ENCODE assay signal across 14 cellular contexts in the genomic region with DNA sequence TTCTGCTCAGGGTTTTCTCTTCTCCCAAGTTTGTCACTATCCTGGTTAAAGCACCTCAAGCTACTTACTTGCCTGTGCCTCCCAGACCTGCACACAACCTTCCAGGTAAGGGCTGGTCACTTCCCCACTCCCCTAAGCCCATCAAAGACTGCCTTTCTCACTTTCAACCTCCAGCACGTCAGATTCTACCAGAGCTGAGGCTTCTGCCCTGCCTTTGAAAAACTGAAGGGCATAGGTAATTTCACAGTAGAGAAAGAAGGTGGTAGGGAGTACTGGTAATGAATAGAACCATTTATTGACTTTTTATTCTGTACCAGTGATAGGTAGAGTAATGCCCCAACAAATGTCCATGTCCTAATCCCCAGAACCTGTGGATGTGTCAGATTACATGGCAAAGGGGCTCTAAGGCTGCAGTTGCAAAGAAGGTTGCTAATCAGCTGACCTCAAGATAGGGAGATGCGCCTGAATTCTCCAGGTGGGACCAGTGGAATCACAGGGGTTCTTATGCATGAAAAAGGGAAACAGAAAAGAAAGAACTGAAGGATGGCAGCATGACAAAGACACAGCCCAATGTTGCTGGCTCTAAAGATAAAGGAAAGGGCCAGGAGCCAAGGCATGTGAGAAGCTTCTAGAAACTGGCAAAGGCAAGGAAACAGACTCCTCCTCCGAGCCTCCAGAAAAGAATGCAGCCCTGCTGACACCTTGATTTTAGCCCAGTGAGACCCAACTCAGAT.
DNase-seq lines count a peak whose midpoint lies in the region; ATAC-seq and TF ChIP-seq lines count a peak whose summit lies in the region.
"Had no signal": no experiment of that assay in that cellular context is flagged by ENCODE, and none has a peak within 500 bp of the region (broad histone marks: within the 10 kb centered on the region; RNA-seq: fewer than 3 reads in every experiment).

No MANE protein-coding gene starts in this region.

- 88% methylated on average over 3 of the region's 3 CpGs for whole genome bisulfite sequencing in thymus

- H3K79me2 ChIP-seq in osteoblast (ENCODE audit: insufficient read depth, low read length) = no peaks in the 10 kb centered on the region

- intact Hi-C loops in activated B cell treated with CpG ODN at 0.5 μM for 24 hours (cut with micrococcal nuclease) = loop anchor here (2.0 kb wide), 1 partner anchor 18 kb away; no protein-coding TSS in a partner anchor

- H3K4me3 ChIP-seq in thymus (ENCODE audit: low read length) (no peak overlapping the region), osteoblast (ENCODE audit: insufficient read depth, low read length) (no peak overlapping the region)

- no peak overlapping the region for H3K4me2 ChIP-seq in osteoblast (ENCODE audit: insufficient read depth, low read length)

- no peak overlapping the region for H2AFZ ChIP-seq in osteoblast (ENCODE audit: low read length)

- H3K27me3 Mint-ChIP-seq in activated naive CD4-positive, alpha-beta T cell treated with anti-CD3 and anti-CD28 coated beads, Interleukin-2, amount 10 ng/mL, durations not matched to agents 7 days and 5 days = no peaks in the 10 kb centered on the region
- no peaks in the 10 kb centered on the region for H3K27me3 Mint-ChIP-seq in activated B cell treated with CpG ODN at 0.5 μM for 24 hours
- H3K27me3 Mint-ChIP-seq in glutamatergic neuron (ENCODE audit: unreplicated experiment) = no peaks in the 10 kb centered on the region
- H3K27me3 Mint-ChIP-seq: stimulated activated naive CD8-positive, alpha-beta T cell treated with anti-CD3 and anti-CD28 coated beads, Interleukin-15, Interleukin-2, amounts not matched to agents 100 ng/mL and 50 ng/mL, for 24 hours had no signal

- H3K36me3 Mint-ChIP-seq in activated naive CD4-positive, alpha-beta T cell treated with anti-CD3 and anti-CD28 coated beads, Interleukin-2, amount 10 ng/mL, durations not matched to agents 7 days and 5 days = peaks cover 22% of the 10 kb centered on the region
- H3K36me3 Mint-ChIP-seq in activated B cell treated with CpG ODN at 0.5 μM for 24 hours (ENCODE audit: low read depth) (no peaks in the 10 kb centered on the region), glutamatergic neuron (ENCODE audit: unreplicated experiment) (no peaks in the 10 kb centered on the region)

- H4K20me1 ChIP-seq in osteoblast (ENCODE audit: insufficient read depth, low read length) = no peaks in the 10 kb centered on the region

- peaks cover 49% of the 10 kb centered on the region for H3K4me1 Mint-ChIP-seq in activated naive CD4-positive, alpha-beta T cell treated with anti-CD3 and anti-CD28 coated beads, Interleukin-2, amount 10 ng/mL, durations not matched to agents 7 days and 5 days
- H3K4me1 Mint-ChIP-seq in activated B cell treated with CpG ODN at 0.5 μM for 24 hours (peaks cover 68% of the 10 kb centered on the region), glutamatergic neuron (ENCODE audit: low read depth, unreplicated experiment) (peaks cover 17% of the 10 kb centered on the region)

- POLR2A ChIA-PET in activated B cell treated with CpG ODN at 0.5 μM for 24 hours (lab: Charles Lee) = no interaction called here

- peak overlapping the region; percentile 77 for H3K27ac ChIP-seq in thymus (ENCODE audit: low read depth)
- H3K27ac ChIP-seq in foreskin keratinocyte = no peak overlapping the region
- H3K27ac ChIP-seq in osteoblast (ENCODE audit: low read depth, low read length) = no peak overlapping the region

- CTCF ChIA-PET in activated naive CD4-positive, alpha-beta T cell treated with anti-CD3 and anti-CD28 coated beads, Interleukin-2, amount 10 ng/mL, durations not matched to agents 7 days and 5 days (lab: Charles Lee) = interaction anchor here (1.1 to 1.9 kb wide), 2 partner anchors 15 to 25 kb away, joined by 3 to 7 read pairs; no protein-coding TSS in a partner anchor
- CTCF ChIA-PET in activated B cell treated with CpG ODN at 0.5 μM for 24 hours (lab: Charles Lee) = no interaction called here

- H3K4me3 Mint-ChIP-seq in activated naive CD4-positive, alpha-beta T cell treated with anti-CD3 and anti-CD28 coated beads, Interleukin-2, amount 10 ng/mL, durations not matched to agents 7 days and 5 days = no peak overlapping the region
- H3K4me3 Mint-ChIP-seq in activated B cell treated with CpG ODN at 0.5 μM for 24 hours (no peak overlapping the region), glutamatergic neuron (ENCODE audit: unreplicated experiment) (no peak overlapping the region)
- H3K4me3 Mint-ChIP-seq: neural crest cell; stimulated activated naive CD8-positive, alpha-beta T cell treated with anti-CD3 and anti-CD28 coated beads, Interleukin-15, Interleukin-2, amounts not matched to agents 100 ng/mL and 50 ng/mL, for 24 hours had no signal

- ATAC-seq in activated B cell treated with CpG ODN at 0.5 μM for 24 hours (ENCODE audit: low read depth) (no peak), foreskin keratinocyte (no peak), HG03520 (IDR thresholded peaks at IDR 0.05; ENCODE audit: unreplicated experiment) (no peak)

- H3K4me1 ChIP-seq in thymus (ENCODE audit: control insufficient read depth, insufficient read depth, low read length) (peaks cover 3% of the 10 kb centered on the region), foreskin keratinocyte (peaks cover 9% of the 10 kb centered on the region), osteoblast (ENCODE audit: insufficient read depth, low read length) (no peaks in the 10 kb centered on the region)

- no peaks in the 10 kb centered on the region for H3K9me3 ChIP-seq in thymus (ENCODE audit: control insufficient read depth)
- no peaks in the 10 kb centered on the region for H3K9me3 ChIP-seq in osteoblast (ENCODE audit: low read depth, low read length)

- DNase-seq in activated naive CD4-positive, alpha-beta T cell treated with anti-CD3 and anti-CD28 coated beads, Interleukin-2, amount 10 ng/mL, durations not matched to agents 7 days and 5 days = no peak
- DNase-seq in activated naive CD4-positive, alpha-beta T cell treated with Interleukin-2 at 50 U/mL for 16 hours = no peak
- DNase-seq in activated B cell treated with CpG ODN at 0.5 μM for 24 hours (no peak), glutamatergic neuron (no peak), foreskin keratinocyte (no peak), osteoblast (ENCODE audit: insufficient read length, low spot score, missing footprints) (no peak)
- DNase-seq: Calu3, NCI-H1092 treated with DMSO at 0.1 percent for 48 hours, NCI-H524 treated with DMSO at 0.1 percent for 48 hours, OCI-M1 had no signal

- TF ChIP-seq CTCF in activated B cell treated with CpG ODN at 0.5 μM for 24 hours (IDR thresholded peaks at IDR 0.05) = no peak
- no peak for TF ChIP-seq CTCF in glutamatergic neuron (IDR thresholded peaks at IDR 0.05; ENCODE audit: partially characterized antibody, unreplicated experiment)
- no peak for TF ChIP-seq CTCF in foreskin keratinocyte (conservative IDR thresholded peaks at IDR 0.05)
- TF ChIP-seq CTCF in osteoblast (IDR thresholded peaks at IDR 0.05; ENCODE audit: extremely low read depth, low read depth, low read length) = no peak

- H3K27ac Mint-ChIP-seq in activated naive CD4-positive, alpha-beta T cell treated with anti-CD3 and anti-CD28 coated beads, Interleukin-2, amount 10 ng/mL, durations not matched to agents 7 days and 5 days = peak overlapping the region; percentile 89
- H3K27ac Mint-ChIP-seq in activated B cell treated with CpG ODN at 0.5 μM for 24 hours (peak overlapping the region; percentile 90), glutamatergic neuron (ENCODE audit: unreplicated experiment) (peak overlapping the region; percentile 86)

- H3K27me3 ChIP-seq in thymus (ENCODE audit: control insufficient read depth, insufficient read depth) = no peaks in the 10 kb centered on the region
- H3K27me3 ChIP-seq in foreskin keratinocyte = no peaks in the 10 kb centered on the region
- H3K27me3 ChIP-seq in osteoblast (ENCODE audit: insufficient read depth, low read length) = no peaks in the 10 kb centered on the region

- H3K36me3 ChIP-seq in thymus (ENCODE audit: control insufficient read depth, insufficient read depth) (no peaks in the 10 kb centered on the region), osteoblast (ENCODE audit: insufficient read depth, low read length) (no peaks in the 10 kb centered on the region)

- H3K9me3 Mint-ChIP-seq in activated naive CD4-positive, alpha-beta T cell treated with anti-CD3 and anti-CD28 coated beads, Interleukin-2, amount 10 ng/mL, durations not matched to agents 7 days and 5 days = peaks cover 18% of the 10 kb centered on the region
- H3K9me3 Mint-ChIP-seq in activated B cell treated with CpG ODN at 0.5 μM for 24 hours (no peaks in the 10 kb centered on the region), glutamatergic neuron (ENCODE audit: unreplicated experiment) (peaks cover 4% of the 10 kb centered on the region)
